11 cellular contexts compared by ENCODE assay signal in genomic region chr12:104486943-104487819, GRCh38. TPM values are rescaled to one million over a fixed set of nuclear protein-coding genes. Genes with fewer than 3 reads are reported as not detected.
A peak's percentile ranks its signal among the peaks of the same experiment; 100 is the strongest.
DNase-seq lines count a peak whose midpoint lies in the region; ATAC-seq, FAIRE-seq and TF ChIP-seq lines count a peak whose summit lies in the region.
"Had no signal": no experiment of that assay in that cellular context is flagged by ENCODE, and none has a peak within 500 bp of the region (broad histone marks: within the 10 kb centered on the region; RNA-seq: fewer than 3 reads in every experiment).

No MANE protein-coding gene starts in this region.

- H3K4me3 Mint-ChIP-seq in activated naive CD8-positive, alpha-beta T cell treated with anti-CD3 and anti-CD28 coated beads for 36 hours, result no peak overlapping the region
- H3K4me3 Mint-ChIP-seq: neural progenitor cell, type B pancreatic cell had no signal

- peak overlapping the region; percentile 24 for H3K27ac ChIP-seq in neutrophil
- no peak overlapping the region for H3K27ac ChIP-seq in adrenal gland
- H3K27ac ChIP-seq: neural progenitor cell had no signal

- WGBS in adrenal gland, 4 donors, result 74 to 80% (median 77%) methylated on average over 9 of the region's 9 CpGs

- no peak for TF ChIP-seq POLR2A in adrenal gland (IDR thresholded peaks at IDR 0.05)

- H3K4me3 ChIP-seq in neutrophil (ENCODE audit: low read depth in 1 of 2, low read length in 1 of 2) (no peak overlapping the region), adrenal gland (no peak overlapping the region)
- H3K4me3 ChIP-seq: neural progenitor cell had no signal

- peaks cover 11% of the 10 kb centered on the region for H3K36me3 Mint-ChIP-seq in activated naive CD8-positive, alpha-beta T cell treated with anti-CD3 and anti-CD28 coated beads for 36 hours

- H3K9me3 Mint-ChIP-seq in activated naive CD8-positive, alpha-beta T cell treated with anti-CD3 and anti-CD28 coated beads for 36 hours, result no peaks in the 10 kb centered on the region
- H3K9me3 Mint-ChIP-seq: neural progenitor cell, type B pancreatic cell had no signal

- TF ChIP-seq CTCF in neutrophil (IDR thresholded peaks at IDR 0.05), result no peak
- TF ChIP-seq CTCF in adrenal gland (IDR thresholded peaks at IDR 0.05), result no peak

- H3K27me3 ChIP-seq in neutrophil (no peaks in the 10 kb centered on the region), adrenal gland (no peaks in the 10 kb centered on the region)
- H3K27me3 ChIP-seq: neural progenitor cell had no signal

- peaks cover 28 to 58% of the 10 kb centered on the region in 2 experiments for H3K4me1 ChIP-seq in neutrophil (ENCODE audit: control insufficient read depth in 1 of 2, insufficient read depth in 1 of 2, low read depth in 1 of 2, low read length in 1 of 2)
- H3K4me1 ChIP-seq in adrenal gland (replicated peaks in 1 of 2), result peaks cover 0 to 21% of the 10 kb centered on the region in 2 donors
- H3K4me1 ChIP-seq: neural progenitor cell had no signal

- H3K27me3 Mint-ChIP-seq in activated naive CD8-positive, alpha-beta T cell treated with anti-CD3 and anti-CD28 coated beads for 36 hours, result no peaks in the 10 kb centered on the region
- H3K27me3 Mint-ChIP-seq: type B pancreatic cell had no signal

- DNase-seq in GM19239 (ENCODE audit: insufficient read length, low spot score) (no peak), NCI-H1694 treated with DMSO at 0.1 percent for 48 hours (lab: John Stamatoyannopoulos, UW) (no peak), adrenal gland (no peak), COLO668 (lab: John Stamatoyannopoulos, UW; ENCODE audit: unreplicated experiment) (no peak)
- DNase-seq in activated naive CD8-positive, alpha-beta T cell treated with anti-CD3 and anti-CD28 coated beads for 36 hours, result no peak
- DNase-seq in activated effector memory CD4-positive, alpha-beta T cell treated with Interleukin-2 at 50 U/mL for 16 hours, result no peak
- DNase-seq: SK-N-SH had no signal

- peak; percentile 70 for FAIRE-seq in GM19239 (lab: Jason Lieb, UNC)

- H3K4me1 Mint-ChIP-seq in activated naive CD8-positive, alpha-beta T cell treated with anti-CD3 and anti-CD28 coated beads for 36 hours, result peaks cover 72% of the 10 kb centered on the region

- intact Hi-C loops in adrenal gland (cut with DNase I), result no loop called here

- H3K9me3 ChIP-seq in neutrophil, result no peaks in the 10 kb centered on the region
- H3K9me3 ChIP-seq in adrenal gland (replicated peaks in 1 of 3), result no peaks in the 10 kb centered on the region
- H3K9me3 ChIP-seq: SK-N-SH had no signal

- ATAC-seq in HG03457 (IDR thresholded peaks at IDR 0.05; ENCODE audit: unreplicated experiment), result peak; percentile 36

- H3K36me3 ChIP-seq in neutrophil (peaks cover 6% of the 10 kb centered on the region), adrenal gland (replicated peaks in 1 of 2) (no peaks in the 10 kb centered on the region)
- H3K36me3 ChIP-seq: neural progenitor cell had no signal

- H3K27ac Mint-ChIP-seq in activated naive CD8-positive, alpha-beta T cell treated with anti-CD3 and anti-CD28 coated beads for 36 hours, result peak overlapping the region; percentile 47
- H3K27ac Mint-ChIP-seq: neural progenitor cell, type B pancreatic cell had no signal

RNA-seq across cellular contexts. Expression of gene CHST11, which starts 30.4 kb away (rescaled TPM):
- total RNA-seq in activated naive CD8-positive, alpha-beta T cell treated with anti-CD3 and anti-CD28 coated beads for 36 hours, result 10 to 100 TPM; 19.1 to 21.9 TPM
- total RNA-seq in adrenal gland, result 10 to 100 TPM; 26.2 to 95.1 (median 38.3) TPM
- 10 to 100 TPM in 1 of 3 donors, 1 to 10 TPM in 2; 6.2 to 17.8 (median 7.6) TPM for polyA plus RNA-seq in adrenal gland
